ENCODE assay signal across 17 cellular contexts in the genomic region with DNA sequence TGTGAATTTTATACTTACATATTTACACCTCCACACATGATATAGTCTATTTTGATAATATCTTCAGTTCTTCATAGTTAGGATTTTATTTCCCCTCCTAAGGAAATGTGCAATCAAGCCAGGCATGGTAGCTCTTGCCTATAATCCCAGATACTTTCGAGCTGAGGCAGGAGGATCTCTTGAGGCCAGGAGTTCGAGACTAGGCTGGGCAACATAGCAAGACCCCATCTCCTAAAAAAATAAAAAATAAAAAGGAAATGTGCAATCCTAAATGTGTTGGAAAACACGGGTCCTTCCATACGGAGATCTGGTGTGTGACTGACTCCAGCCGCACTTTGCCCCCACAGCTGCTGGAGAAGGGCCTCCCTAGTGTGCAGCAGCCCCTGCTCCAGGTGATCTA.
A peak's percentile ranks its signal among the peaks of the same experiment; 100 is the strongest.
DNase-seq lines count a peak whose midpoint lies in the region; ATAC-seq and TF ChIP-seq lines count a peak whose summit lies in the region.
"Had no signal": no experiment of that assay in that cellular context is flagged by ENCODE, and none has a peak within 500 bp of the region (broad histone marks: within the 10 kb centered on the region; RNA-seq: fewer than 3 reads in every experiment).

No MANE protein-coding gene starts in this region.

- H3K36me3 Mint-ChIP-seq in Caco-2 (ENCODE audit: insufficient read depth, unreplicated experiment) (peaks cover 69% of the 10 kb centered on the region), WTC11 (no peaks in the 10 kb centered on the region)
- H3K36me3 Mint-ChIP-seq in central memory CD8-positive, alpha-beta T cell (ENCODE audit: insufficient read depth): peaks cover 2% of the 10 kb centered on the region

- TF ChIP-seq CTCF in Caco-2 (IDR thresholded peaks at IDR 0.05; ENCODE audit: insufficient read depth in 1 of 2, low read depth in 1 of 2, low read length in 1 of 2, severe bottlenecking in 1 of 2, unreplicated experiment in 1 of 2): no peak
- no peak for TF ChIP-seq CTCF in WTC11 (IDR thresholded peaks at IDR 0.05)

- CTCF ChIA-PET in Caco-2 (lab: Charles Lee): interaction anchor here (0.9 kb wide), 1 partner anchor 79 kb away, joined by 3 read pairs; no protein-coding TSS in a partner anchor
- CTCF ChIA-PET in WTC11 (lab: Charles Lee): interaction anchor here (1.5 kb wide), 1 partner anchor 25 kb away, joined by 3 read pairs; no protein-coding TSS in a partner anchor

- H3K27ac Mint-ChIP-seq in Caco-2 (ENCODE audit: unreplicated experiment) (peak overlapping the region; percentile 72), WTC11 (no peak overlapping the region)
- peak overlapping the region; percentile 64 for H3K27ac Mint-ChIP-seq in central memory CD8-positive, alpha-beta T cell (ENCODE audit: low read depth)

- no peak overlapping the region for H3K4me3 Mint-ChIP-seq in Caco-2 (ENCODE audit: unreplicated experiment)
- H3K4me3 Mint-ChIP-seq in WTC11: no peak overlapping the region
- no peak overlapping the region for H3K4me3 Mint-ChIP-seq in central memory CD8-positive, alpha-beta T cell
- H3K4me3 Mint-ChIP-seq: CD4-positive, alpha-beta memory T cell had no signal

- H3K27me3 Mint-ChIP-seq in Caco-2 (ENCODE audit: insufficient read depth, unreplicated experiment) (no peaks in the 10 kb centered on the region), WTC11 (ENCODE audit: low read depth) (no peaks in the 10 kb centered on the region)
- peaks cover 19% of the 10 kb centered on the region for H3K27me3 Mint-ChIP-seq in central memory CD8-positive, alpha-beta T cell
- H3K27me3 Mint-ChIP-seq: CD4-positive, alpha-beta memory T cell had no signal

- H3K4me3 ChIP-seq in Caco-2 (ENCODE audit: low read depth, low read length): no peak overlapping the region
- H3K4me3 ChIP-seq: GM12878, GM23248 had no signal

- H3K36me3 ChIP-seq in Caco-2 (ENCODE audit: control insufficient read depth, insufficient read depth, low read length): no peaks in the 10 kb centered on the region

- POLR2A ChIA-PET in Caco-2 (lab: Charles Lee) (no interaction called here), WTC11 (lab: Charles Lee) (no interaction called here)

- BruUV-seq in Caco-2 (replicated peaks; lab: Mats Ljungman, UMichigan): no TSS peak

- intact Hi-C loops in Caco-2 (cut with micrococcal nuclease; ENCODE audit: unreplicated experiment): loop anchor here (1.0 kb wide), 1 partner anchor 135 kb away; no protein-coding TSS in a partner anchor

- H3K4me1 Mint-ChIP-seq in Caco-2 (ENCODE audit: low read depth, unreplicated experiment) (peaks cover 25% of the 10 kb centered on the region), WTC11 (peaks cover 4% of the 10 kb centered on the region)
- H3K4me1 Mint-ChIP-seq in central memory CD8-positive, alpha-beta T cell: no peaks in the 10 kb centered on the region
- H3K4me1 Mint-ChIP-seq: CD4-positive, alpha-beta memory T cell had no signal

- H3K4me1 ChIP-seq in Caco-2: peaks cover 30% of the 10 kb centered on the region

- H3K9me3 Mint-ChIP-seq in Caco-2 (ENCODE audit: unreplicated experiment): no peaks in the 10 kb centered on the region
- no peaks in the 10 kb centered on the region for H3K9me3 Mint-ChIP-seq in WTC11
- H3K9me3 Mint-ChIP-seq in central memory CD8-positive, alpha-beta T cell: no peaks in the 10 kb centered on the region
- H3K9me3 Mint-ChIP-seq: CD4-positive, alpha-beta memory T cell had no signal

- no peak for ATAC-seq in WTC11
- no peak for ATAC-seq in central memory CD8-positive, alpha-beta T cell (replicated peaks; ENCODE audit: extremely low read depth, poor library complexity, severe bottlenecking)
- ATAC-seq: GM12878 had no signal

- no peaks in the 10 kb centered on the region for H3K27me3 ChIP-seq in Caco-2 (replicated peaks; ENCODE audit: control insufficient read depth, insufficient read depth, low read length)

- no peaks in the 10 kb centered on the region for H3K9me3 ChIP-seq in Caco-2

- DNase-seq in Caco-2 (no peak), WTC11 (ENCODE audit: low spot score) (no peak), DMS114 treated with DMSO at 0.1 percent for 48 hours (lab: John Stamatoyannopoulos, UW; ENCODE audit: unreplicated experiment) (no peak), foreskin melanocyte (no peak)
- no peak for DNase-seq in central memory CD8-positive, alpha-beta T cell (ENCODE audit: low spot score in 2 of 2)
- no peak for DNase-seq in NK-92 treated with Interleukin-12 subunit alpha and Interleukin-12 subunit beta, amount 100 ng/mL, for 24 hours (lab: John Stamatoyannopoulos, UW)
- DNase-seq: 8988T; C1 segment of cervical spinal cord; CD4-positive, alpha-beta memory T cell; COR-L47; DMS79; EL; GDM1; GM23248; H7; HCEC 1CT had no signal

TF ChIP-seq in WTC11, 78 proteins besides CTCF, POLR2A, EP300 and RAD21:
- TF ChIP-seq OVOL2 (CRISPR knock-in tag; IDR thresholded peaks at IDR 0.05; ENCODE audit: borderline replicate concordance) (no peak), FOXP1 (CRISPR knock-in tag; IDR thresholded peaks at IDR 0.05; ENCODE audit: borderline replicate concordance) (no peak), ZNF121 (CRISPR knock-in tag; IDR thresholded peaks at IDR 0.05) (peak; percentile 45; the same call in 1 of the 2 replicates), NFYB (CRISPR knock-in tag; conservative IDR thresholded peaks at IDR 0.05; ENCODE audit: low read depth) (no peak), NR1H2 (CRISPR knock-in tag; IDR thresholded peaks at IDR 0.05) (no peak)
- TF ChIP-seq, protein P1, sequence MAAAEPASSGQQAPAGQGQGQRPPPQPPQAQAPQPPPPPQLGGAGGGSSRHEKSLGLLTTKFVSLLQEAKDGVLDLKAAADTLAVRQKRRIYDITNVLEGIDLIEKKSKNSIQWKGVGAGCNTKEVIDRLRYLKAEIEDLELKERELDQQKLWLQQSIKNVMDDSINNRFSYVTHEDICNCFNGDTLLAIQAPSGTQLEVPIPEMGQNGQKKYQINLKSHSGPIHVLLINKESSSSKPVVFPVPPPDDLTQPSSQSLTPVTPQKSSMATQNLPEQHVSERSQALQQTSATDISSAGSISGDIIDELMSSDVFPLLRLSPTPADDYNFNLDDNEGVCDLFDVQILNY (CRISPR knock-in tag; IDR thresholded peaks at IDR 0.05): no peak
- TF ChIP-seq, protein P2, sequence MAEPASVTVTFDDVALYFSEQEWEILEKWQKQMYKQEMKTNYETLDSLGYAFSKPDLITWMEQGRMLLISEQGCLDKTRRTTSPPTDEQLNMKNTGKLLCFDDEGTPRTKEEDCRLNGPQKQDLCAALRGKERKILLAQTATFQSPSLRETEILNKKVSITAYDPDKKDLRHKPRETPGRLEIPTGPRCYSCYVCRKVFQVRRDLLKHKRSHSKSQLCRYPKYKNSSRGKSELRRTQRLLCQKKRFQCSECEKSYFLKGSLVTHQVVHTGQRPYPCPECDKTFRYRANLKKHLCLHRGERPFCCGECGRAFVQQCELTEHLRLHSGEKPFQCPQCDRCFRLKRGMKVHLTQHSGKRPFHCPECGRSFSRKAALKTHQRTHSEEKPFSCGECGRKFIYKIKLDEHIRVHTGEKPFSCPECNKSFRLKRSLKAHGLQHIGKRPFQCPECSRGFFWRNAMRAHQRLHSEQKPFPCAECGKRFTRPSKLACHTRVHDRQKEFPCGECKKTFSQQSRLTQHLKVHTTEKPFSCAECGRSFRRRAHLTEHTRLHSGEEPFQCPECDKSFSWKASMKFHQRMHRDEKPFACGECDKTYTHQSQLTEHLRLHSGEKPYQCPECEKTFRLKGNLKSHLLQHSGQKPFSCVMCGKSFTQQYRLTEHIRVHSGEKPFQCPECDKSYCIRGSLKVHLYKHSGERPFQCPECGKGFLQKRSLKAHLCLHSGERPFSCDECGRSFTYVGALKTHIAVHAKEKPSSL (CRISPR knock-in tag; conservative IDR thresholded peaks at IDR 0.05): no peak
- TF ChIP-seq, protein P3, sequence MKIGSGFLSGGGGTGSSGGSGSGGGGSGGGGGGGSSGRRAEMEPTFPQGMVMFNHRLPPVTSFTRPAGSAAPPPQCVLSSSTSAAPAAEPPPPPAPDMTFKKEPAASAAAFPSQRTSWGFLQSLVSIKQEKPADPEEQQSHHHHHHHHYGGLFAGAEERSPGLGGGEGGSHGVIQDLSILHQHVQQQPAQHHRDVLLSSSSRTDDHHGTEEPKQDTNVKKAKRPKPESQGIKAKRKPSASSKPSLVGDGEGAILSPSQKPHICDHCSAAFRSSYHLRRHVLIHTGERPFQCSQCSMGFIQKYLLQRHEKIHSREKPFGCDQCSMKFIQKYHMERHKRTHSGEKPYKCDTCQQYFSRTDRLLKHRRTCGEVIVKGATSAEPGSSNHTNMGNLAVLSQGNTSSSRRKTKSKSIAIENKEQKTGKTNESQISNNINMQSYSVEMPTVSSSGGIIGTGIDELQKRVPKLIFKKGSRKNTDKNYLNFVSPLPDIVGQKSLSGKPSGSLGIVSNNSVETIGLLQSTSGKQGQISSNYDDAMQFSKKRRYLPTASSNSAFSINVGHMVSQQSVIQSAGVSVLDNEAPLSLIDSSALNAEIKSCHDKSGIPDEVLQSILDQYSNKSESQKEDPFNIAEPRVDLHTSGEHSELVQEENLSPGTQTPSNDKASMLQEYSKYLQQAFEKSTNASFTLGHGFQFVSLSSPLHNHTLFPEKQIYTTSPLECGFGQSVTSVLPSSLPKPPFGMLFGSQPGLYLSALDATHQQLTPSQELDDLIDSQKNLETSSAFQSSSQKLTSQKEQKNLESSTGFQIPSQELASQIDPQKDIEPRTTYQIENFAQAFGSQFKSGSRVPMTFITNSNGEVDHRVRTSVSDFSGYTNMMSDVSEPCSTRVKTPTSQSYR (CRISPR knock-in tag; IDR thresholded peaks at IDR 0.05): no peak
- TF ChIP-seq, protein P4, sequence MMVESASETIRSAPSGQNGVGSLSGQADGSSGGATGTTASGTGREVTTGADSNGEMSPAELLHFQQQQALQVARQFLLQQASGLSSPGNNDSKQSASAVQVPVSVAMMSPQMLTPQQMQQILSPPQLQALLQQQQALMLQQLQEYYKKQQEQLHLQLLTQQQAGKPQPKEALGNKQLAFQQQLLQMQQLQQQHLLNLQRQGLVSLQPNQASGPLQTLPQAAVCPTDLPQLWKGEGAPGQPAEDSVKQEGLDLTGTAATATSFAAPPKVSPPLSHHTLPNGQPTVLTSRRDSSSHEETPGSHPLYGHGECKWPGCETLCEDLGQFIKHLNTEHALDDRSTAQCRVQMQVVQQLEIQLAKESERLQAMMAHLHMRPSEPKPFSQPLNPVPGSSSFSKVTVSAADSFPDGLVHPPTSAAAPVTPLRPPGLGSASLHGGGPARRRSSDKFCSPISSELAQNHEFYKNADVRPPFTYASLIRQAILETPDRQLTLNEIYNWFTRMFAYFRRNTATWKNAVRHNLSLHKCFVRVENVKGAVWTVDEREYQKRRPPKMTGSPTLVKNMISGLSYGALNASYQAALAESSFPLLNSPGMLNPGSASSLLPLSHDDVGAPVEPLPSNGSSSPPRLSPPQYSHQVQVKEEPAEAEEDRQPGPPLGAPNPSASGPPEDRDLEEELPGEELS (CRISPR knock-in tag; IDR thresholded peaks at IDR 0.05): no peak
